In genomic region chr12:65292241-65292640, GRCh38 we compare ENCODE assay signal across 7 cellular contexts.
"Had no signal": no experiment of that assay in that cellular context is flagged by ENCODE, and none has a peak within 500 bp of the region (broad histone marks: within the 10 kb centered on the region; RNA-seq: fewer than 3 reads in every experiment).

No MANE protein-coding gene starts in this region.

- DNase-seq: GDM1, GF-D8 had no signal

- FAIRE-seq: GM12878, GM12891, GM12892, GM18507, GM19239 had no signal

- H3K4me3 ChIP-seq: GM12878 had no signal

- ATAC-seq: GM12878 had no signal
